In the genomic region with DNA sequence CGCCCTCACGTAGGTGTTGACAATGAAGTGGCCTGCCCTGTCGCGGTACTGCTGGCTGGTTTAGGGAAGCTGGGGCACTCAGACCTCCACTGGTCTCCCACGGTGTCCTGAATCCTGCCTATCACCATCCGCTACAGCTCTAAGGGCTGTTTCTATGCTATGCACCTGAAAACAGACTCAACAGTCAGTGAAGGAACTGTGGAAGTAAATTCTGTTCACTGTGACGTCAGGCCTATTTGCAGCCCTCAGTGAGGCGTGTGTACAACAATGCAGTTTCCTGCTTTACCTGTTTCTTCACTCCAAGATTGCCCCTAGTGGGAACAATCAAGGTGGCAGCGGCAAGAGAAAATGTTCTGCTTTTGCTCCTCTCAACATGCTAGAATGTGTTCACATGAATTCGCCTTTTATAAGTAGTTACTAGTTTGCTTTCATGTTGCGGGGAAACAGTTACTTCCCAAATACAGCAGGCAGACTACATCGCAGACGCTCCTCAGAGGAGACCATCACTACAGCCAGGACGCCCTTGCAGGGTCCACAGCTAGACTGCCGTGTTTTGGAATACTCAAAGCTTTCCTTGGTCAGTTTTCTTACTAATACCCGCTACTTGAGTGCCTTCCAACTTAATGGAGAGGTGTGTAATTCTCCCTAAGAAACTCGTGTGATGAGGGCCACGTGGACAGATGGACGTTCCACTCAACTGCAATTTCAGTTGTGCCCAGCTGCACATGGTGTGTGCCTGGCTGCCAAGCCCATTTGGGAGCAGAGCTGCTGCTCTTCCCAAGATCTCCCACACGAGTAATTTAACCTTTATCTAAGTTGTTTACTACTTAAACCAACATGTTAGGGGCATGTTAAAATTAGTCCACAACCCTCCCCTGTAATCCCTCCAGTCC, we compare ENCODE assay signal across 8 cellular contexts.
DNase-seq lines count a peak whose midpoint lies in the region; ATAC-seq lines count a peak whose summit lies in the region.

No MANE protein-coding gene starts in this region.

- ATAC-seq in HG03354 (IDR thresholded peaks at IDR 0.05; ENCODE audit: poor library complexity, severe bottlenecking, unreplicated experiment), result peak; percentile 8

- peak; percentile 41 for DNase-seq in NCI-H748 (lab: John Stamatoyannopoulos, UW; ENCODE audit: unreplicated experiment)
- DNase-seq in NCI-H748 treated with DMSO at 0.1 percent for 48 hours (lab: John Stamatoyannopoulos, UW), result no peak
- peak; percentile 55 for DNase-seq in SW480 (ENCODE audit: low spot score)
- peak; percentile 80 for DNase-seq in islet precursor cell
- no peak for DNase-seq in globus pallidus (ENCODE audit: low spot score)
- no peak for DNase-seq in epidermal melanocyte (ENCODE audit: insufficient read length, low spot score)
- DNase-seq in hepatic stellate cell (ENCODE audit: low spot score), result no peak

Comparison
In these comparisons a context has a peak if more than half of its experiments do, and no peak if none do; other contexts are left out.
1. DNase-seq: peak in NCI-H748 (single experiment), SW480 (single experiment) and islet precursor cell (single experiment); none in NCI-H748 treated with DMSO at 0.1 percent for 48 hours (single experiment), globus pallidus (single experiment), epidermal melanocyte (single experiment) and hepatic stellate cell (single experiment).